Comparison of ENCODE assay signal across 4 cellular contexts in genomic region chr17:60180380-60180779, GRCh38. TPM values are rescaled to one million over a fixed set of nuclear protein-coding genes. Genes with fewer than 3 reads are reported as not detected.
"Had no signal": no experiment of that assay in that cellular context is flagged by ENCODE, and none has a peak within 500 bp of the region (broad histone marks: within the 10 kb centered on the region; RNA-seq: fewer than 3 reads in every experiment).

No MANE protein-coding gene starts in this region.

RNA-seq across cellular contexts. Expression of gene CA4, which starts 30.6 kb away (rescaled TPM):
- total RNA-seq: H4, HepG2, HFFc6, HT1080 had no signal
